ENCODE assay signal across 1 cellular context in genomic region chr2:42840141-42840540, GRCh38.
TF ChIP-seq lines count a peak whose summit lies in the region.

No MANE protein-coding gene starts in this region.

TF ChIP-seq in IMR-90, 13 proteins besides CTCF, POLR2A, EP300 and RAD21 (continued from another document):
- no peak for TF ChIP-seq ELK1 (IDR thresholded peaks at IDR 0.05; ENCODE audit: borderline replicate concordance, low read depth, low read length)
- TF ChIP-seq CEBPB (IDR thresholded peaks at IDR 0.05; ENCODE audit: low read depth, low read length): no peak
- no peak for TF ChIP-seq NFE2L2 (IDR thresholded peaks at IDR 0.05; ENCODE audit: low read depth, low read length)
- TF ChIP-seq MAFK (IDR thresholded peaks at IDR 0.05; ENCODE audit: low read depth, low read length): no peak
